2 cellular contexts compared by ENCODE assay signal in the genomic region with DNA sequence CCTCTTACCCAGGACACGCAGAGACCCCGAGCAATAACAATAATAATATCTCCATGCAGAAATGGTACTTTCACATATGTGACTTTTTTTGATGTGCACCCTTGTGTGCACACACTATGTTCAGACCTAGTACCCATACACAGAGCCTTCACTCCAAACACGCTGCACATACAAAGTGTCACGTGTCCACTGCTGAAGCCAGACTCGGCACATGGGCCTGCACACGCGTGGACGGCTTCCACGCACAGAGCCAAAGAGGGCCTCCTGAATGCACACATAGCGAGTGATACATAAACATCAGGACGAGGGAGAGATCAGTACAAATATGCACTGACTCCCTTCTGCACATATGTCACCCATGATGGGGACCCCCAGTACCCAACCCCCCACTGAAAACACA.
TF ChIP-seq lines count a peak whose summit lies in the region.

No MANE protein-coding gene starts in this region.

TF ChIP-seq in H1, 55 proteins besides CTCF, POLR2A, EP300 and RAD21:
- TF ChIP-seq SIX5 (IDR thresholded peaks at IDR 0.05; ENCODE audit: low read depth, low read length), result no peak
- no peak for TF ChIP-seq TCF12 (IDR thresholded peaks at IDR 0.05; ENCODE audit: low read depth, low read length)
- TF ChIP-seq, protein P1, sequence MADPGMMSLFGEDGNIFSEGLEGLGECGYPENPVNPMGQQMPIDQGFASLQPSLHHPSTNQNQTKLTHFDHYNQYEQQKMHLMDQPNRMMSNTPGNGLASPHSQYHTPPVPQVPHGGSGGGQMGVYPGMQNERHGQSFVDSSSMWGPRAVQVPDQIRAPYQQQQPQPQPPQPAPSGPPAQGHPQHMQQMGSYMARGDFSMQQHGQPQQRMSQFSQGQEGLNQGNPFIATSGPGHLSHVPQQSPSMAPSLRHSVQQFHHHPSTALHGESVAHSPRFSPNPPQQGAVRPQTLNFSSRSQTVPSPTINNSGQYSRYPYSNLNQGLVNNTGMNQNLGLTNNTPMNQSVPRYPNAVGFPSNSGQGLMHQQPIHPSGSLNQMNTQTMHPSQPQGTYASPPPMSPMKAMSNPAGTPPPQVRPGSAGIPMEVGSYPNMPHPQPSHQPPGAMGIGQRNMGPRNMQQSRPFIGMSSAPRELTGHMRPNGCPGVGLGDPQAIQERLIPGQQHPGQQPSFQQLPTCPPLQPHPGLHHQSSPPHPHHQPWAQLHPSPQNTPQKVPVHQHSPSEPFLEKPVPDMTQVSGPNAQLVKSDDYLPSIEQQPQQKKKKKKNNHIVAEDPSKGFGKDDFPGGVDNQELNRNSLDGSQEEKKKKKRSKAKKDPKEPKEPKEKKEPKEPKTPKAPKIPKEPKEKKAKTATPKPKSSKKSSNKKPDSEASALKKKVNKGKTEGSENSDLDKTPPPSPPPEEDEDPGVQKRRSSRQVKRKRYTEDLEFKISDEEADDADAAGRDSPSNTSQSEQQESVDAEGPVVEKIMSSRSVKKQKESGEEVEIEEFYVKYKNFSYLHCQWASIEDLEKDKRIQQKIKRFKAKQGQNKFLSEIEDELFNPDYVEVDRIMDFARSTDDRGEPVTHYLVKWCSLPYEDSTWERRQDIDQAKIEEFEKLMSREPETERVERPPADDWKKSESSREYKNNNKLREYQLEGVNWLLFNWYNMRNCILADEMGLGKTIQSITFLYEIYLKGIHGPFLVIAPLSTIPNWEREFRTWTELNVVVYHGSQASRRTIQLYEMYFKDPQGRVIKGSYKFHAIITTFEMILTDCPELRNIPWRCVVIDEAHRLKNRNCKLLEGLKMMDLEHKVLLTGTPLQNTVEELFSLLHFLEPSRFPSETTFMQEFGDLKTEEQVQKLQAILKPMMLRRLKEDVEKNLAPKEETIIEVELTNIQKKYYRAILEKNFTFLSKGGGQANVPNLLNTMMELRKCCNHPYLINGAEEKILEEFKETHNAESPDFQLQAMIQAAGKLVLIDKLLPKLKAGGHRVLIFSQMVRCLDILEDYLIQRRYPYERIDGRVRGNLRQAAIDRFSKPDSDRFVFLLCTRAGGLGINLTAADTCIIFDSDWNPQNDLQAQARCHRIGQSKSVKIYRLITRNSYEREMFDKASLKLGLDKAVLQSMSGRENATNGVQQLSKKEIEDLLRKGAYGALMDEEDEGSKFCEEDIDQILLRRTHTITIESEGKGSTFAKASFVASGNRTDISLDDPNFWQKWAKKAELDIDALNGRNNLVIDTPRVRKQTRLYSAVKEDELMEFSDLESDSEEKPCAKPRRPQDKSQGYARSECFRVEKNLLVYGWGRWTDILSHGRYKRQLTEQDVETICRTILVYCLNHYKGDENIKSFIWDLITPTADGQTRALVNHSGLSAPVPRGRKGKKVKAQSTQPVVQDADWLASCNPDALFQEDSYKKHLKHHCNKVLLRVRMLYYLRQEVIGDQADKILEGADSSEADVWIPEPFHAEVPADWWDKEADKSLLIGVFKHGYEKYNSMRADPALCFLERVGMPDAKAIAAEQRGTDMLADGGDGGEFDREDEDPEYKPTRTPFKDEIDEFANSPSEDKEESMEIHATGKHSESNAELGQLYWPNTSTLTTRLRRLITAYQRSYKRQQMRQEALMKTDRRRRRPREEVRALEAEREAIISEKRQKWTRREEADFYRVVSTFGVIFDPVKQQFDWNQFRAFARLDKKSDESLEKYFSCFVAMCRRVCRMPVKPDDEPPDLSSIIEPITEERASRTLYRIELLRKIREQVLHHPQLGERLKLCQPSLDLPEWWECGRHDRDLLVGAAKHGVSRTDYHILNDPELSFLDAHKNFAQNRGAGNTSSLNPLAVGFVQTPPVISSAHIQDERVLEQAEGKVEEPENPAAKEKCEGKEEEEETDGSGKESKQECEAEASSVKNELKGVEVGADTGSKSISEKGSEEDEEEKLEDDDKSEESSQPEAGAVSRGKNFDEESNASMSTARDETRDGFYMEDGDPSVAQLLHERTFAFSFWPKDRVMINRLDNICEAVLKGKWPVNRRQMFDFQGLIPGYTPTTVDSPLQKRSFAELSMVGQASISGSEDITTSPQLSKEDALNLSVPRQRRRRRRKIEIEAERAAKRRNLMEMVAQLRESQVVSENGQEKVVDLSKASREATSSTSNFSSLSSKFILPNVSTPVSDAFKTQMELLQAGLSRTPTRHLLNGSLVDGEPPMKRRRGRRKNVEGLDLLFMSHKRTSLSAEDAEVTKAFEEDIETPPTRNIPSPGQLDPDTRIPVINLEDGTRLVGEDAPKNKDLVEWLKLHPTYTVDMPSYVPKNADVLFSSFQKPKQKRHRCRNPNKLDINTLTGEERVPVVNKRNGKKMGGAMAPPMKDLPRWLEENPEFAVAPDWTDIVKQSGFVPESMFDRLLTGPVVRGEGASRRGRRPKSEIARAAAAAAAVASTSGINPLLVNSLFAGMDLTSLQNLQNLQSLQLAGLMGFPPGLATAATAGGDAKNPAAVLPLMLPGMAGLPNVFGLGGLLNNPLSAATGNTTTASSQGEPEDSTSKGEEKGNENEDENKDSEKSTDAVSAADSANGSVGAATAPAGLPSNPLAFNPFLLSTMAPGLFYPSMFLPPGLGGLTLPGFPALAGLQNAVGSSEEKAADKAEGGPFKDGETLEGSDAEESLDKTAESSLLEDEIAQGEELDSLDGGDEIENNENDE (IDR thresholded peaks at IDR 0.05; ENCODE audit: insufficient replicate concordance, low read length), result no peak
- no peak for TF ChIP-seq FOSL1 (IDR thresholded peaks at IDR 0.05; ENCODE audit: insufficient read depth, low read depth, low read length)
- no peak for TF ChIP-seq SP4 (IDR thresholded peaks at IDR 0.05; ENCODE audit: low read length)

TF ChIP-seq in neural cell, 6 proteins besides CTCF, POLR2A, EP300 and RAD21:
- TF ChIP-seq, protein P2, sequence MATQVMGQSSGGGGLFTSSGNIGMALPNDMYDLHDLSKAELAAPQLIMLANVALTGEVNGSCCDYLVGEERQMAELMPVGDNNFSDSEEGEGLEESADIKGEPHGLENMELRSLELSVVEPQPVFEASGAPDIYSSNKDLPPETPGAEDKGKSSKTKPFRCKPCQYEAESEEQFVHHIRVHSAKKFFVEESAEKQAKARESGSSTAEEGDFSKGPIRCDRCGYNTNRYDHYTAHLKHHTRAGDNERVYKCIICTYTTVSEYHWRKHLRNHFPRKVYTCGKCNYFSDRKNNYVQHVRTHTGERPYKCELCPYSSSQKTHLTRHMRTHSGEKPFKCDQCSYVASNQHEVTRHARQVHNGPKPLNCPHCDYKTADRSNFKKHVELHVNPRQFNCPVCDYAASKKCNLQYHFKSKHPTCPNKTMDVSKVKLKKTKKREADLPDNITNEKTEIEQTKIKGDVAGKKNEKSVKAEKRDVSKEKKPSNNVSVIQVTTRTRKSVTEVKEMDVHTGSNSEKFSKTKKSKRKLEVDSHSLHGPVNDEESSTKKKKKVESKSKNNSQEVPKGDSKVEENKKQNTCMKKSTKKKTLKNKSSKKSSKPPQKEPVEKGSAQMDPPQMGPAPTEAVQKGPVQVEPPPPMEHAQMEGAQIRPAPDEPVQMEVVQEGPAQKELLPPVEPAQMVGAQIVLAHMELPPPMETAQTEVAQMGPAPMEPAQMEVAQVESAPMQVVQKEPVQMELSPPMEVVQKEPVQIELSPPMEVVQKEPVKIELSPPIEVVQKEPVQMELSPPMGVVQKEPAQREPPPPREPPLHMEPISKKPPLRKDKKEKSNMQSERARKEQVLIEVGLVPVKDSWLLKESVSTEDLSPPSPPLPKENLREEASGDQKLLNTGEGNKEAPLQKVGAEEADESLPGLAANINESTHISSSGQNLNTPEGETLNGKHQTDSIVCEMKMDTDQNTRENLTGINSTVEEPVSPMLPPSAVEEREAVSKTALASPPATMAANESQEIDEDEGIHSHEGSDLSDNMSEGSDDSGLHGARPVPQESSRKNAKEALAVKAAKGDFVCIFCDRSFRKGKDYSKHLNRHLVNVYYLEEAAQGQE (IDR thresholded peaks at IDR 0.05; ENCODE audit: borderline replicate concordance), result no peak
- TF ChIP-seq TAF1 (IDR thresholded peaks at IDR 0.05; ENCODE audit: low read depth), result no peak
- no peak for TF ChIP-seq POLR2AphosphoS5 (IDR thresholded peaks at IDR 0.05)
- TF ChIP-seq MXI1 (conservative IDR thresholded peaks at IDR 0.05; ENCODE audit: poor library complexity, severe bottlenecking), result no peak
- no peak for TF ChIP-seq SMC3 (conservative IDR thresholded peaks at IDR 0.05; ENCODE audit: poor library complexity)
- no peak for TF ChIP-seq EZH2 (IDR thresholded peaks at IDR 0.05; ENCODE audit: borderline replicate concordance, insufficient read depth, low read length, poor library complexity, severe bottlenecking)
